In genomic region chr11:10307411-10308207, GRCh38 we compare ENCODE assay signal across 8 cellular contexts. TPM values are rescaled to one million over a fixed set of nuclear protein-coding genes. Genes with fewer than 3 reads are reported as not detected.
DNase-seq lines count a peak whose midpoint lies in the region; ATAC-seq lines count a peak whose summit lies in the region.

No MANE protein-coding gene starts in this region.

- peak overlapping the region; percentile 86 for H3K18ac ChIP-seq in neuronal stem cell (ENCODE audit: low read length)

- H3K27me3 ChIP-seq in neuronal stem cell (ENCODE audit: control insufficient read depth in 3 of 3, insufficient read depth in 3 of 3, low read depth in 1 of 3, low read length in 3 of 3) = peaks cover 0 to 47% (median 20%) of the 10 kb centered on the region in 3 experiments

- no peak overlapping the region for H2BK5ac ChIP-seq in neuronal stem cell (ENCODE audit: low read length)

- peak overlapping the region; percentile 92 for H3K4me2 ChIP-seq in neuronal stem cell (ENCODE audit: insufficient read depth, low read length, poor library complexity, severe bottlenecking)

- ATAC-seq in GM21381 (IDR thresholded peaks at IDR 0.05; ENCODE audit: unreplicated experiment) = peak; percentile 56

- no peak overlapping the region for H3K9ac ChIP-seq in neuronal stem cell (ENCODE audit: low read depth, low read length, poor library complexity)

- no peak overlapping the region for H2BK15ac ChIP-seq in neuronal stem cell (ENCODE audit: low read length)

- peaks cover 0 to 16% of the 10 kb centered on the region in 2 donors for H3K36me3 ChIP-seq in neuronal stem cell (replicated peaks in 1 of 2; ENCODE audit: control insufficient read depth in 2 of 2, insufficient read depth in 2 of 2, low read length in 2 of 2)

- H3K4me3 ChIP-seq in neuronal stem cell (ENCODE audit: low read length in 2 of 2) = peak overlapping the region; percentile 70 to 83

- H3K79me1 ChIP-seq in neuronal stem cell (ENCODE audit: low read depth, low read length) = no peaks in the 10 kb centered on the region

- peaks cover 0 to 4% of the 10 kb centered on the region in 2 donors for H3K9me3 ChIP-seq in neuronal stem cell (replicated peaks in 1 of 2; ENCODE audit: control insufficient read depth in 2 of 2, insufficient read depth in 1 of 2, low read depth in 1 of 2, low read length in 2 of 2)

- WGBS in neuronal stem cell (ENCODE audit: extremely low coverage in 2 of 2, insufficient read length in 2 of 2, insufficient replicate concordance in 1 of 2), 2 donors = no CpG with 5 or more reads among the region's 61 CpGs

- H3K27ac ChIP-seq in neuronal stem cell (replicated peaks; ENCODE audit: low read length) (no peak overlapping the region), substantia nigra (ENCODE audit: low read depth, low read length, poor library complexity, severe bottlenecking) (peak overlapping the region; percentile 45)

- H3K4me1 ChIP-seq in neuronal stem cell (ENCODE audit: control insufficient read depth in 2 of 2, insufficient read depth in 1 of 2, low read depth in 1 of 2, low read length in 2 of 2) = peaks cover 12% of the 10 kb centered on the region in 2 donors

- DNase-seq in DMS114 treated with DMSO at 0.1 percent for 48 hours (lab: John Stamatoyannopoulos, UW; ENCODE audit: unreplicated experiment) (peak; percentile 40), HUDEP-2 (lab: John Stamatoyannopoulos, UW; ENCODE audit: unreplicated experiment in 76 of 76) (peak in 51 of 76 experiments; percentile 18 to 85 (median 47)), SIG-M5 (lab: John Stamatoyannopoulos, UW) (peak; percentile 42), activated gamma-delta T cell treated with Interleukin-2 at 50 U/mL for 16 hours (peak; percentile 79), foreskin melanocyte (peak; percentile 67), neuronal stem cell (ENCODE audit: low spot score) (peak; percentile 79), substantia nigra (lab: John Stamatoyannopoulos, UW) (peak in 47 of 49 donors; percentile 48 to 91 (median 76))

- H3K23ac ChIP-seq in neuronal stem cell (ENCODE audit: low read depth, low read length, poor library complexity) = peak overlapping the region; percentile 62

- no peak overlapping the region for H4K91ac ChIP-seq in neuronal stem cell (ENCODE audit: low read depth, low read length, poor library complexity)

- H2AFZ ChIP-seq in neuronal stem cell (ENCODE audit: low read length) = peak overlapping the region; percentile 91

- no peak overlapping the region for H3K14ac ChIP-seq in neuronal stem cell (ENCODE audit: low read length)

- no peak overlapping the region for H4K8ac ChIP-seq in neuronal stem cell (ENCODE audit: low read depth, low read length)

- peak overlapping the region; percentile 43 for H2BK12ac ChIP-seq in neuronal stem cell (ENCODE audit: low read length)

- H2BK120ac ChIP-seq in neuronal stem cell (ENCODE audit: low read depth, low read length) = no peak overlapping the region

- H3K4ac ChIP-seq in neuronal stem cell (ENCODE audit: low read length) = no peak overlapping the region

- no peak overlapping the region for H2AK5ac ChIP-seq in neuronal stem cell (ENCODE audit: low read depth, low read length)

RNA-seq across cellular contexts. Expression of gene ADM, which starts 2.7 kb away (rescaled TPM):
- polyA plus RNA-seq in neuronal stem cell (2013, experiment 1 of 2) = 2.9 TPM
- 2.6 TPM for polyA plus RNA-seq in neuronal stem cell (2013, experiment 2 of 2)

RNA-seq across cellular contexts. Expression of gene SBF2, which starts 13.6 kb away (rescaled TPM):
- polyA plus RNA-seq in neuronal stem cell (2013, experiment 1 of 2) = 19.0 TPM
- 19.7 TPM for polyA plus RNA-seq in neuronal stem cell (2013, experiment 2 of 2)
